ENCODE assay signal across 15 cellular contexts in genomic region chr10:103816431-103816830, GRCh38. TPM values are rescaled to one million over a fixed set of nuclear protein-coding genes. Genes with fewer than 3 reads are reported as not detected.
DNase-seq lines count a peak whose midpoint lies in the region; ATAC-seq, FAIRE-seq and TF ChIP-seq lines count a peak whose summit lies in the region.
"Had no signal": no experiment of that assay in that cellular context is flagged by ENCODE, and none has a peak within 500 bp of the region (broad histone marks: within the 10 kb centered on the region; RNA-seq: fewer than 3 reads in every experiment).

No MANE protein-coding gene starts in this region.

- H3K4me3 ChIP-seq in fibroblast of pulmonary artery (replicated peaks; ENCODE audit: low read depth, low read length) = no peak overlapping the region

- intact Hi-C loops in activated CD4-positive, alpha-beta T cell treated with anti-CD3 and anti-CD28 coated beads for 36 hours (cut with DNase I, micrococcal nuclease) = no loop called here

- H3K27ac Mint-ChIP-seq in activated CD4-positive, alpha-beta T cell treated with anti-CD3 and anti-CD28 coated beads for 36 hours = no peak overlapping the region
- H3K27ac Mint-ChIP-seq in activated CD4-positive, alpha-beta T cell treated with anti-CD3 and anti-CD28 coated beads, Interleukin-2, amount 10 ng/mL, durations not matched to agents 7 days and 5 days = no peak overlapping the region
- H3K27ac Mint-ChIP-seq: CD8-positive, alpha-beta T cell; T-helper 17 cell had no signal

- no peak for FAIRE-seq in urothelium cell line (lab: Jason Lieb, UNC)

- CTCF ChIA-PET in activated CD4-positive, alpha-beta T cell treated with anti-CD3 and anti-CD28 coated beads for 36 hours (lab: Charles Lee) = no interaction called here
- CTCF ChIA-PET in activated CD4-positive, alpha-beta T cell treated with anti-CD3 and anti-CD28 coated beads, Interleukin-2, amount 10 ng/mL, durations not matched to agents 7 days and 5 days (lab: Charles Lee) = no interaction called here

- H3K36me3 Mint-ChIP-seq in activated CD4-positive, alpha-beta T cell treated with anti-CD3 and anti-CD28 coated beads for 36 hours (ENCODE audit: low read depth) = no peaks in the 10 kb centered on the region
- no peaks in the 10 kb centered on the region for H3K36me3 Mint-ChIP-seq in activated CD4-positive, alpha-beta T cell treated with anti-CD3 and anti-CD28 coated beads, Interleukin-2, amount 10 ng/mL, durations not matched to agents 7 days and 5 days (ENCODE audit: low read depth)
- H3K36me3 Mint-ChIP-seq: CD8-positive, alpha-beta T cell had no signal

- ATAC-seq in activated CD4-positive, alpha-beta T cell treated with anti-CD3 and anti-CD28 coated beads for 36 hours = no peak
- no peak for ATAC-seq in GM18511 (IDR thresholded peaks at IDR 0.05; ENCODE audit: unreplicated experiment)
- ATAC-seq: CD8-positive, alpha-beta T cell; left lobe of liver; Right ventricle myocardium inferior; T-helper 17 cell had no signal

- H3K4me1 Mint-ChIP-seq in activated CD4-positive, alpha-beta T cell treated with anti-CD3 and anti-CD28 coated beads for 36 hours = no peaks in the 10 kb centered on the region
- H3K4me1 Mint-ChIP-seq in activated CD4-positive, alpha-beta T cell treated with anti-CD3 and anti-CD28 coated beads, Interleukin-2, amount 10 ng/mL, durations not matched to agents 7 days and 5 days = peaks cover 6% of the 10 kb centered on the region

- no peak overlapping the region for H3K4me3 Mint-ChIP-seq in activated CD4-positive, alpha-beta T cell treated with anti-CD3 and anti-CD28 coated beads for 36 hours
- no peak overlapping the region for H3K4me3 Mint-ChIP-seq in activated CD4-positive, alpha-beta T cell treated with anti-CD3 and anti-CD28 coated beads, Interleukin-2, amount 10 ng/mL, durations not matched to agents 7 days and 5 days
- H3K4me3 Mint-ChIP-seq: CD8-positive, alpha-beta T cell; T-helper 17 cell had no signal

- H3K9me3 Mint-ChIP-seq in activated CD4-positive, alpha-beta T cell treated with anti-CD3 and anti-CD28 coated beads for 36 hours (ENCODE audit: low read depth) = no peaks in the 10 kb centered on the region
- no peaks in the 10 kb centered on the region for H3K9me3 Mint-ChIP-seq in activated CD4-positive, alpha-beta T cell treated with anti-CD3 and anti-CD28 coated beads, Interleukin-2, amount 10 ng/mL, durations not matched to agents 7 days and 5 days
- H3K9me3 Mint-ChIP-seq: CD8-positive, alpha-beta T cell had no signal

- TF ChIP-seq CTCF in fibroblast of pulmonary artery (IDR thresholded peaks at IDR 0.05; ENCODE audit: low read length, missing control alignments) = no peak

- peak; percentile 33 for DNase-seq in activated CD4-positive, alpha-beta T cell treated with anti-CD3 and anti-CD28 coated beads for 36 hours
- DNase-seq in activated CD4-positive, alpha-beta T cell treated with anti-CD3 and anti-CD28 coated beads for 48 hours = no peak
- DNase-seq in RPMI8226 (peak; percentile 43), fibroblast of pulmonary artery (ENCODE audit: low read depth) (peak; percentile 36), urothelium cell line (ENCODE audit: low spot score) (peak; percentile 34), activated gamma-delta T cell (lab: John Stamatoyannopoulos, UW) (no peak)
- DNase-seq in activated CD4-positive, alpha-beta T cell treated with anti-CD3 and anti-CD28 coated beads, Interleukin-2, amount 10 ng/mL, durations not matched to agents 7 days and 5 days = no peak
- DNase-seq: activated T-cell treated with anti-CD3 and anti-CD28 coated beads, Interleukin-2, amount 50 U/mL, for 1 hour; CD8-positive, alpha-beta T cell; NCI-H1930; NCI-H82; T-helper 17 cell had no signal

- H3K27me3 Mint-ChIP-seq in activated CD4-positive, alpha-beta T cell treated with anti-CD3 and anti-CD28 coated beads for 36 hours = peaks cover 11% of the 10 kb centered on the region
- peaks cover 28% of the 10 kb centered on the region for H3K27me3 Mint-ChIP-seq in activated CD4-positive, alpha-beta T cell treated with anti-CD3 and anti-CD28 coated beads, Interleukin-2, amount 10 ng/mL, durations not matched to agents 7 days and 5 days

- POLR2A ChIA-PET in activated CD4-positive, alpha-beta T cell treated with anti-CD3 and anti-CD28 coated beads for 36 hours (lab: Charles Lee) = no interaction called here
- POLR2A ChIA-PET in activated CD4-positive, alpha-beta T cell treated with anti-CD3 and anti-CD28 coated beads, Interleukin-2, amount 10 ng/mL, durations not matched to agents 7 days and 5 days (lab: Charles Lee) = no interaction called here

RNA-seq across cellular contexts. Expression of gene SH3PXD2A, which starts 38.9 kb away (rescaled TPM):
- 1 to 10 TPM; 6.7 to 7.7 TPM for total RNA-seq in activated CD4-positive, alpha-beta T cell treated with anti-CD3 and anti-CD28 coated beads for 36 hours
- total RNA-seq in activated CD4-positive, alpha-beta T cell treated with anti-CD3 and anti-CD28 coated beads, Interleukin-2, amount 10 ng/mL, durations not matched to agents 7 days and 5 days = 10 to 100 TPM; 11.9 to 12.7 TPM

Comparison
In these comparisons a context has a peak if more than half of its experiments do, and no peak if none do; other contexts are left out.
1. DNase-seq: peak in activated CD4-positive, alpha-beta T cell treated with anti-CD3 and anti-CD28 coated beads for 36 hours (single experiment), RPMI8226 (single experiment), fibroblast of pulmonary artery (single experiment) and urothelium cell line (single experiment); none in activated CD4-positive, alpha-beta T cell treated with anti-CD3 and anti-CD28 coated beads for 48 hours (single experiment), activated CD4-positive, alpha-beta T cell treated with anti-CD3 and anti-CD28 coated beads, Interleukin-2, amount 10 ng/mL, durations not matched to agents 7 days and 5 days (single experiment) and activated gamma-delta T cell (single experiment).